In genomic region chr7:68006619-68007018, GRCh38 we compare ENCODE assay signal across 28 cellular contexts.
"Had no signal": no experiment of that assay in that cellular context is flagged by ENCODE, and none has a peak within 500 bp of the region (broad histone marks: within the 10 kb centered on the region; RNA-seq: fewer than 3 reads in every experiment).

No MANE protein-coding gene starts in this region.

- H3K4me3 ChIP-seq: ovary, psoas muscle, right lobe of liver, sigmoid colon, stomach, thoracic aorta, thyroid gland, tibial nerve, upper lobe of left lung, vagina had no signal

- H3K36me3 ChIP-seq: neutrophil, ovary, right lobe of liver, sigmoid colon, stomach, thoracic aorta, thyroid gland, tibial nerve, upper lobe of left lung, vagina had no signal

- FAIRE-seq: small intestine, urothelium cell line had no signal

- H3K4me1 Mint-ChIP-seq: naive thymus-derived CD8-positive, alpha-beta T cell; stimulated activated effector memory CD8-positive, alpha-beta T cell treated with anti-CD3 and anti-CD28 coated beads, Interleukin-12 subunit alpha, Interleukin-12 subunit beta, amount 100 ng/mL, for 72 hours; stimulated activated naive B cell treated with anti-CD40 and anti-IgM and Interleukin-4, amounts not matched to agents 10 μg/mL and 1 μg/mL and 100 μg/mL, for 72 hours had no signal

- H3K36me3 Mint-ChIP-seq: stimulated activated effector memory CD8-positive, alpha-beta T cell treated with anti-CD3 and anti-CD28 coated beads, Interleukin-12 subunit alpha, Interleukin-12 subunit beta, amount 100 ng/mL, for 72 hours; stimulated activated naive B cell treated with anti-CD40 and anti-IgM and Interleukin-4, amounts not matched to agents 10 μg/mL and 1 μg/mL and 100 μg/mL, for 72 hours had no signal

- H3K4me3 Mint-ChIP-seq: naive thymus-derived CD8-positive, alpha-beta T cell; natural killer cell treated with Interleukin-12 subunit alpha and Interleukin-12 subunit beta and Interleukin-15 and Interleukin-18, amount 100 ng/mL, for 72 hours; stimulated activated effector memory CD8-positive, alpha-beta T cell treated with anti-CD3 and anti-CD28 coated beads, Interleukin-12 subunit alpha, Interleukin-12 subunit beta, amount 100 ng/mL, for 72 hours; stimulated activated naive B cell treated with anti-CD40 and anti-IgM and Interleukin-4, amounts not matched to agents 10 μg/mL and 1 μg/mL and 100 μg/mL, for 72 hours; stimulated activated naive CD8-positive, alpha-beta T cell treated with anti-CD3 and anti-CD28 coated beads, Interleukin-15, Interleukin-2, amounts not matched to agents 100 ng/mL and 50 ng/mL, for 24 hours had no signal

- H3K27me3 ChIP-seq: neutrophil, ovary, right lobe of liver, sigmoid colon, stomach, thyroid gland, tibial nerve, upper lobe of left lung, vagina had no signal

- H3K27ac Mint-ChIP-seq: natural killer cell treated with Interleukin-12 subunit alpha and Interleukin-12 subunit beta and Interleukin-15 and Interleukin-18, amount 100 ng/mL, for 72 hours; progenitor cell of endocrine pancreas; stimulated activated effector memory CD8-positive, alpha-beta T cell treated with anti-CD3 and anti-CD28 coated beads, Interleukin-12 subunit alpha, Interleukin-12 subunit beta, amount 100 ng/mL, for 72 hours; stimulated activated naive B cell treated with anti-CD40 and anti-IgM and Interleukin-4, amounts not matched to agents 10 μg/mL and 1 μg/mL and 100 μg/mL, for 72 hours; stimulated activated naive CD8-positive, alpha-beta T cell treated with anti-CD3 and anti-CD28 coated beads, Interleukin-15, Interleukin-2, amounts not matched to agents 100 ng/mL and 50 ng/mL, for 24 hours had no signal

- DNase-seq: naive thymus-derived CD8-positive, alpha-beta T cell; nucleus accumbens; ovary; posterior cingulate gyrus; psoas muscle; right cardiac atrium; right lobe of liver; sigmoid colon; small intestine; stimulated activated CD4-positive, alpha-beta T cell treated with anti-CD3 and anti-CD28 coated beads, Interleukin-15, amount 100 ng/mL, for 24 hours; stimulated activated CD4-positive, alpha-beta T cell treated with anti-CD3 and anti-CD28 coated beads, Interleukin-2, amount 100 ng/mL, for 24 hours; stimulated activated CD4-positive, alpha-beta T cell treated with anti-CD3 and anti-CD28 coated beads, Interleukin-2, amount 100 ng/mL, for 48 hours; stimulated activated CD4-positive, alpha-beta T cell treated with anti-CD3 and anti-CD28 coated beads, Interleukin-4, amount 100 ng/mL, for 24 hours; stimulated activated naive B cell treated with anti-CD40 and anti-IgM and Interleukin-4, amounts not matched to agents 10 μg/mL and 1 μg/mL and 100 μg/mL, for 72 hours; stimulated activated naive CD4-positive, alpha-beta T cell treated with Interleukin-2 at 50 U/mL for 16 hours; stomach; thyroid gland; trophoblast cell; upper lobe of left lung had no signal

- H3K27me3 Mint-ChIP-seq: naive thymus-derived CD8-positive, alpha-beta T cell; natural killer cell treated with Interleukin-12 subunit alpha and Interleukin-12 subunit beta and Interleukin-15 and Interleukin-18, amount 100 ng/mL, for 72 hours; stimulated activated naive B cell treated with anti-CD40 and anti-IgM and Interleukin-4, amounts not matched to agents 10 μg/mL and 1 μg/mL and 100 μg/mL, for 72 hours; stimulated activated naive CD8-positive, alpha-beta T cell treated with anti-CD3 and anti-CD28 coated beads, Interleukin-15, Interleukin-2, amounts not matched to agents 100 ng/mL and 50 ng/mL, for 24 hours had no signal
